Comparison of ENCODE assay signal across 8 cellular contexts in genomic region chr1:87329051-87329755, GRCh38. TPM values are rescaled to one million over a fixed set of nuclear protein-coding genes. Genes with fewer than 3 reads are reported as not detected.
DNase-seq lines count a peak whose midpoint lies in the region; ATAC-seq and TF ChIP-seq lines count a peak whose summit lies in the region.

No MANE protein-coding gene starts in this region.

- H3K4me3 ChIP-seq in CD8-positive, alpha-beta T cell (ENCODE audit: low read depth, low read length): peak overlapping the region; percentile 50
- H3K4me3 ChIP-seq in left ventricle myocardium inferior: peak overlapping the region; percentile 92

- peak overlapping the region; percentile 95 for H3K4me3 Mint-ChIP-seq in CD8-positive, alpha-beta T cell

- peak overlapping the region; percentile 66 for H3K27ac ChIP-seq in CD8-positive, alpha-beta T cell (ENCODE audit: low read depth, low read length)
- H3K27ac ChIP-seq in angular gyrus (ENCODE audit: low read depth, low read length): peak overlapping the region; percentile 92
- H3K27ac ChIP-seq in left ventricle myocardium inferior (replicated peaks): peak overlapping the region; percentile 97

- H3K27me3 Mint-ChIP-seq in CD8-positive, alpha-beta T cell (ENCODE audit: low read depth): no peaks in the 10 kb centered on the region

- H3K36me3 Mint-ChIP-seq in CD8-positive, alpha-beta T cell: peaks cover 11% of the 10 kb centered on the region

- POLR2A ChIA-PET in CD8-positive, alpha-beta T cell (lab: Charles Lee): interaction anchor here (0.7 to 1.8 kb wide), 6 partner anchors 11 to 949 kb away, joined by 3 to 8 read pairs (median 4); partner anchors contain the start of genes HS2ST1, SELENOF and SH3GLB1

- no peak for TF ChIP-seq CTCF in CD8-positive, alpha-beta T cell (IDR thresholded peaks at IDR 0.05)
- no peak for TF ChIP-seq CTCF in left ventricle myocardium inferior (IDR thresholded peaks at IDR 0.05; ENCODE audit: borderline replicate concordance)

- no peaks in the 10 kb centered on the region for H3K9me3 ChIP-seq in CD8-positive, alpha-beta T cell (ENCODE audit: low read length)
- H3K9me3 ChIP-seq in left ventricle myocardium inferior (replicated peaks): no peaks in the 10 kb centered on the region

- H3K4me1 ChIP-seq in CD8-positive, alpha-beta T cell (ENCODE audit: insufficient read depth, low read length): peaks cover 36% of the 10 kb centered on the region
- peaks cover 62% of the 10 kb centered on the region for H3K4me1 ChIP-seq in left ventricle myocardium inferior

- peak in 5 of 7 experiments; percentile 25 to 63 (median 41) for DNase-seq in CD8-positive, alpha-beta T cell
- DNase-seq in HK-2 (ENCODE audit: unreplicated experiment): peak; percentile 46
- DNase-seq in left ventricle myocardium inferior: peak; percentile 31
- DNase-seq in pons (ENCODE audit: low spot score): peak; percentile 69
- DNase-seq in epidermal melanocyte (ENCODE audit: insufficient read length, low spot score): no peak

- H3K27me3 ChIP-seq in CD8-positive, alpha-beta T cell (ENCODE audit: insufficient read depth, low read length): no peaks in the 10 kb centered on the region
- H3K27me3 ChIP-seq in left ventricle myocardium inferior (ENCODE audit: low read depth): no peaks in the 10 kb centered on the region

- H3K36me3 ChIP-seq in CD8-positive, alpha-beta T cell (ENCODE audit: insufficient read depth, low read length): no peaks in the 10 kb centered on the region
- peaks cover 2% of the 10 kb centered on the region for H3K36me3 ChIP-seq in left ventricle myocardium inferior

- intact Hi-C loops in CD8-positive, alpha-beta T cell (cut with DNase I, micrococcal nuclease): loop anchor here (5.0 to 10.0 kb wide), 7 partner anchors 63 to 1622 kb away; partner anchors contain the start of genes ODF2L (in 2 of the 2), HS2ST1 (in 1 of the 2), SELENOF (in 1 of the 2) and SH3GLB1 (in 1 of the 2)
- intact Hi-C loops in left ventricle myocardium inferior (cut with micrococcal nuclease): loop anchor here (5.0 kb wide), 1 partner anchor 623 kb away; no protein-coding TSS in a partner anchor

- peak; percentile 6 for ATAC-seq in CD8-positive, alpha-beta T cell
- ATAC-seq in SK-N-SH treated with all-trans-retinoic acid at 6 μM for 48 hours: peak; percentile 7; the same call in 2 of the 3 replicates
- ATAC-seq in GM18517 (IDR thresholded peaks at IDR 0.05; ENCODE audit: unreplicated experiment): no peak

- CTCF ChIA-PET in CD8-positive, alpha-beta T cell (lab: Charles Lee): interaction anchor here (1.1 kb wide), 1 partner anchor 13 kb away, joined by 4 read pairs; no protein-coding TSS in a partner anchor

- peak overlapping the region; percentile 93 for H3K27ac Mint-ChIP-seq in CD8-positive, alpha-beta T cell

- peaks cover 53% of the 10 kb centered on the region for H3K4me1 Mint-ChIP-seq in CD8-positive, alpha-beta T cell (ENCODE audit: low read depth)

- H3K9me3 Mint-ChIP-seq in CD8-positive, alpha-beta T cell: no peaks in the 10 kb centered on the region

TF ChIP-seq in SK-N-SH treated with all-trans-retinoic acid at 6 μM for 48 hours, 23 proteins besides CTCF, POLR2A, EP300 and RAD21:
- no peak for TF ChIP-seq OSR1 (CRISPR knock-in tag; IDR thresholded peaks at IDR 0.05)

RNA-seq across cellular contexts. Expression of gene LMO4, which starts 0.5 kb away (rescaled TPM):
- total RNA-seq in CD8-positive, alpha-beta T cell: 10 to 100 TPM; 16.8 to 17.6 TPM
- total RNA-seq in left ventricle myocardium inferior: 35.1 TPM
